In genomic region chr2:101305492-101306123, GRCh38 we compare ENCODE assay signal across 9 cellular contexts. TPM values are rescaled to one million over a fixed set of nuclear protein-coding genes. Genes with fewer than 3 reads are reported as not detected.
DNase-seq lines count a peak whose midpoint lies in the region; ATAC-seq, FAIRE-seq and TF ChIP-seq lines count a peak whose summit lies in the region.
"Had no signal": no experiment of that assay in that cellular context is flagged by ENCODE, and none has a peak within 500 bp of the region (broad histone marks: within the 10 kb centered on the region; RNA-seq: fewer than 3 reads in every experiment).

No MANE protein-coding gene starts in this region.

- no peak for DNase-seq in activated T-cell treated with anti-CD3 and anti-CD28 coated beads, Interleukin-2, amount 50 U/mL, for 4 hours
- no peak for DNase-seq in activated T-cell treated with anti-CD3 and anti-CD28 coated beads, Interleukin-2, amount 50 U/mL, for 48 hours
- DNase-seq in amniotic epithelial cell (ENCODE audit: low read depth) (peak; percentile 83), keratinocyte (ENCODE audit: low read depth, low spot score) (no peak), tibial nerve (ENCODE audit: low spot score in 2 of 2) (no peak), DMS114 treated with DMSO at 0.1 percent for 48 hours (lab: John Stamatoyannopoulos, UW; ENCODE audit: unreplicated experiment) (no peak), T-helper 9 cell (no peak)
- DNase-seq: NCI-H1930 had no signal

- WGBS in tibial nerve, 2 donors = 64 to 72% methylated on average over 7 of the region's 7 CpGs

- no peak for ATAC-seq in activated T-cell treated with anti-CD3 and anti-CD28 coated beads, Interleukin-2, amount 50 U/mL, for 4 hours
- ATAC-seq in GM21528 (IDR thresholded peaks at IDR 0.05; ENCODE audit: low FRiP score, unreplicated experiment) = no peak

- TF ChIP-seq CTCF in keratinocyte (optimal IDR thresholded peaks at IDR 0.05 in 1 of 3, IDR thresholded peaks at IDR 0.05 in 1 of 3, conservative IDR thresholded peaks at IDR 0.05 in 1 of 3; ENCODE audit: extremely low read depth in 1 of 3, insufficient read depth in 2 of 3, low read length in 3 of 3) (no peak), tibial nerve (IDR thresholded peaks at IDR 0.05) (no peak)

- H3K4me2 ChIP-seq in keratinocyte (ENCODE audit: control insufficient read depth, extremely low read depth, insufficient read depth, low read depth, low read length) = peak overlapping the region; percentile 98

- peak; percentile 48 for FAIRE-seq in keratinocyte (lab: Jason Lieb, UNC)

- peaks cover 29% of the 10 kb centered on the region for H3K36me3 Mint-ChIP-seq in activated T-cell treated with anti-CD3 and anti-CD28 coated beads, Interleukin-2, amount 50 U/mL, for 4 hours (ENCODE audit: insufficient read depth)

- no peaks in the 10 kb centered on the region for H3K9me3 ChIP-seq in keratinocyte (ENCODE audit: control insufficient read depth, low read depth, low read length)
- no peaks in the 10 kb centered on the region for H3K9me3 ChIP-seq in tibial nerve

- no peaks in the 10 kb centered on the region for H3K9me3 Mint-ChIP-seq in activated T-cell treated with anti-CD3 and anti-CD28 coated beads, Interleukin-2, amount 50 U/mL, for 4 hours

- dilution Hi-C loops in keratinocyte (cut with MboI; ENCODE audit: extremely low pct_ligation_motif_present, low sequenced_read_pairs) = no loop called here

- H3K4me3 ChIP-seq in keratinocyte (ENCODE audit: control insufficient read depth in 2 of 3, extremely low read depth in 1 of 3, insufficient read depth in 2 of 3, low read depth in 1 of 3, low read length in 3 of 3) = peak overlapping the region; percentile 83 to 89 (median 84)
- peak overlapping the region in 2 of 4 donors; percentile 65 to 100 for H3K4me3 ChIP-seq in tibial nerve

- no peak overlapping the region for H2AFZ ChIP-seq in keratinocyte (ENCODE audit: control insufficient read depth, low read length)

- H3K36me3 ChIP-seq in keratinocyte (ENCODE audit: control insufficient read depth in 2 of 2, extremely low read depth in 1 of 2, insufficient read depth in 2 of 2, low read length in 2 of 2) = peaks cover 4 to 12% of the 10 kb centered on the region in 2 experiments
- H3K36me3 ChIP-seq in tibial nerve = no peaks in the 10 kb centered on the region

- peak overlapping the region; percentile 9 for H3K9ac ChIP-seq in keratinocyte (ENCODE audit: control insufficient read depth, extremely low read depth, insufficient read depth, low read length)

- H3K4me1 ChIP-seq in keratinocyte (ENCODE audit: control insufficient read depth, extremely low read depth, insufficient read depth, low read length) (peaks cover 31% of the 10 kb centered on the region), tibial nerve (peaks cover 0 to 74% (median 33%) of the 10 kb centered on the region in 4 donors)

- no peak for TF ChIP-seq EP300 in tibial nerve (IDR thresholded peaks at IDR 0.05)

- TF ChIP-seq POLR2A in tibial nerve (IDR thresholded peaks at IDR 0.05) = no peak

- H3K79me2 ChIP-seq in keratinocyte (ENCODE audit: control insufficient read depth, insufficient read depth, low read length) = peaks cover 79% of the 10 kb centered on the region

- peaks cover 80% of the 10 kb centered on the region for H3K4me1 Mint-ChIP-seq in activated T-cell treated with anti-CD3 and anti-CD28 coated beads, Interleukin-2, amount 50 U/mL, for 4 hours (ENCODE audit: low read depth)

- H3K27me3 ChIP-seq in keratinocyte (ENCODE audit: control insufficient read depth, extremely low read depth, insufficient read depth, low read length) (no peaks in the 10 kb centered on the region), tibial nerve (no peaks in the 10 kb centered on the region)

- peaks cover 28% of the 10 kb centered on the region for H4K20me1 ChIP-seq in keratinocyte (ENCODE audit: control insufficient read depth, extremely low read depth, insufficient read depth, low read length)

- H3K27ac ChIP-seq in keratinocyte (ENCODE audit: control insufficient read depth, insufficient read depth, low read length) = peak overlapping the region; percentile 93
- H3K27ac ChIP-seq in tibial nerve = peak overlapping the region in 3 of 4 donors; percentile 88 to 98 (median 94)

- peaks cover 3% of the 10 kb centered on the region for H3K9me1 ChIP-seq in keratinocyte (ENCODE audit: control insufficient read depth, extremely low read depth, insufficient read depth, low read length)

- no peaks in the 10 kb centered on the region for H3K27me3 Mint-ChIP-seq in activated T-cell treated with anti-CD3 and anti-CD28 coated beads, Interleukin-2, amount 50 U/mL, for 4 hours (ENCODE audit: low read depth)

- H3K4me3 Mint-ChIP-seq in activated T-cell treated with anti-CD3 and anti-CD28 coated beads, Interleukin-2, amount 50 U/mL, for 4 hours = peak overlapping the region; percentile 97

RNA-seq across cellular contexts. Expression of gene RNF149, which starts 2.9 kb away (rescaled TPM):
- total RNA-seq in activated T-cell treated with anti-CD3 and anti-CD28 coated beads, Interleukin-2, amount 50 U/mL, for 4 hours = 10 to 100 TPM; 27.3 to 33.3 (median 27.3) TPM
- polyA plus RNA-seq in keratinocyte = 40.5 to 68.0 TPM (median 47.1 TPM) in 3 replicates
- polyA plus RNA-seq in keratinocyte (2011; ENCODE audit: low read depth) = 33.8 TPM
- 14.7 and 27.4 TPM in 2 replicates for polyA plus RNA-seq in keratinocyte (2011; cell fraction: cytosol; rRNA removed)
- 87.2 and 116 TPM in 2 replicates for polyA plus RNA-seq in keratinocyte (2011; cell fraction: nucleus; rRNA removed)
- polyA plus RNA-seq in keratinocyte (2012; ENCODE audit: low replicate concordance) = 44.1 and 71.2 TPM in 2 replicates
- polyA minus RNA-seq in keratinocyte = 14.3 to 51.5 TPM (median 30.2 TPM) in 3 replicates
- polyA minus RNA-seq in keratinocyte (2011; cell fraction: cytosol; rRNA and poly(A)+ RNA removed) = 34.9 TPM
- polyA minus RNA-seq in keratinocyte (2011; cell fraction: nucleus; rRNA and poly(A)+ RNA removed) = 64.6 and 83.7 TPM in 2 replicates
- 100 to 1,000 TPM in 1 of 4 donors, 10 to 100 TPM in 3; 61.0 to 108 (median 67.3) TPM for total RNA-seq in tibial nerve

RNA-seq across cellular contexts. Expression of gene CNOT11, which starts 52.9 kb away (rescaled TPM):
- total RNA-seq in activated T-cell treated with anti-CD3 and anti-CD28 coated beads, Interleukin-2, amount 50 U/mL, for 4 hours = 10 to 100 TPM; 59.9 to 64.4 (median 61.2) TPM
- 46.0 to 83.1 TPM (median 81.1 TPM) in 3 replicates for polyA plus RNA-seq in keratinocyte
- polyA plus RNA-seq in keratinocyte (2011; ENCODE audit: low read depth) = 20.8 TPM
- 69.5 and 98.6 TPM in 2 replicates for polyA plus RNA-seq in keratinocyte (2011; cell fraction: cytosol; rRNA removed)
- polyA plus RNA-seq in keratinocyte (2011; cell fraction: nucleus; rRNA removed) = 90.7 and 95.7 TPM in 2 replicates
- polyA plus RNA-seq in keratinocyte (2012; ENCODE audit: low replicate concordance) = 25.7 and 29.6 TPM in 2 replicates
- polyA minus RNA-seq in keratinocyte = 48.2 to 76.0 TPM (median 73.5 TPM) in 3 replicates
- polyA minus RNA-seq in keratinocyte (2011; cell fraction: cytosol; rRNA and poly(A)+ RNA removed) = 39.1 TPM
- 21.6 and 33.7 TPM in 2 replicates for polyA minus RNA-seq in keratinocyte (2011; cell fraction: nucleus; rRNA and poly(A)+ RNA removed)
- total RNA-seq in tibial nerve = 10 to 100 TPM; 17.5 to 29.9 (median 19.6) TPM
